In the genomic region with DNA sequence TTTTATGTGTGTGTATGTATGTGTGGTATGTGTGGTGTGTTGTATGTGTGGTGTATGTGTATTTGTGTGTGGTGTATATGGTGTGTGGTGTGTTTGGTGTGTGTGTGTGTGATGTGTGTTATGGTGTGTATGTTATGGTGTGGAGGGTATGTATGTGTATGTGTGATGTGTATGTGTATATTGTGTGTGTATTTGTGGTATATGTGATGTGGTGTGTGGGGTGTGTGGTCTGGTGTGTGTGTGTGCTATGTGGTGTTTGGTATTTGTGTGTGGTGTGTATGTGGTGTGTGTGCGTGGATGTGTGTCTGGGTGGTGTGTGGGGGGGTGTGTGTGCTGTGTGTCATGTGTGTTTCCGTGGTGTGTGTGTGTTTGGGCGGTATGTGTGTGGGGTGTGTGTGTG, we compare ENCODE assay signal across 1 cellular context.
A peak's percentile ranks its signal among the peaks of the same experiment; 100 is the strongest.
TF ChIP-seq lines count a peak whose summit lies in the region.

No MANE protein-coding gene starts in this region.

TF ChIP-seq in K562, 482 proteins besides CTCF, POLR2A, EP300 and RAD21 (continued from another document):
- TF ChIP-seq, protein P1, sequence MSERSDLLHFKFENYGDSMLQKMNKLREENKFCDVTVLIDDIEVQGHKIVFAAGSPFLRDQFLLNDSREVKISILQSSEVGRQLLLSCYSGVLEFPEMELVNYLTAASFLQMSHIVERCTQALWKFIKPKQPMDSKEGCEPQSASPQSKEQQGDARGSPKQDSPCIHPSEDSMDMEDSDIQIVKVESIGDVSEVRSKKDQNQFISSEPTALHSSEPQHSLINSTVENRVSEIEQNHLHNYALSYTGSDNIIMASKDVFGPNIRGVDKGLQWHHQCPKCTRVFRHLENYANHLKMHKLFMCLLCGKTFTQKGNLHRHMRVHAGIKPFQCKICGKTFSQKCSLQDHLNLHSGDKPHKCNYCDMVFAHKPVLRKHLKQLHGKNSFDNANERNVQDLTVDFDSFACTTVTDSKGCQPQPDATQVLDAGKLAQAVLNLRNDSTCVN (CRISPR knock-in tag; IDR thresholded peaks at IDR 0.05), result 0 out of 2 replicates have a peak, but pooled peaks have one; percentile 82
- TF ChIP-seq POLR2B (IDR thresholded peaks at IDR 0.05; ENCODE audit: low read depth, partially characterized antibody) (peak; percentile 22), ARID1B (IDR thresholded peaks at IDR 0.05) (no peak), ZNF239 (CRISPR knock-in tag; IDR thresholded peaks at IDR 0.05) (no peak), PTBP1 (IDR thresholded peaks at IDR 0.05; ENCODE audit: low read depth, low read length) (no peak), ZNF445 (CRISPR knock-in tag; IDR thresholded peaks at IDR 0.05; ENCODE audit: low read depth) (no peak), ZNF431 (CRISPR knock-in tag; IDR thresholded peaks at IDR 0.05) (no peak), TARDBP (IDR thresholded peaks at IDR 0.05) (0 out of 2 replicates have a peak, but pooled peaks have one; percentile 42), HNRNPH1 (optimal IDR thresholded peaks at IDR 0.05; ENCODE audit: low read depth, low read length) (no peak), ZNF766 (CRISPR knock-in tag; conservative IDR thresholded peaks at IDR 0.05) (no peak), HDAC1 (IDR thresholded peaks at IDR 0.05) (no peak), JUNB (CRISPR knock-in tag; conservative IDR thresholded peaks at IDR 0.05) (no peak), FOXM1 (IDR thresholded peaks at IDR 0.05; ENCODE audit: low read depth) (no peak), FOXM1 (CRISPR knock-in tag; IDR thresholded peaks at IDR 0.05; ENCODE audit: low read depth) (no peak), OTX1 (CRISPR knock-in tag; IDR thresholded peaks at IDR 0.05) (0 out of 2 replicates have a peak, but pooled peaks have one; percentile 12), ELF4 (CRISPR knock-in tag; IDR thresholded peaks at IDR 0.05) (peak; percentile 88), KDM4B (IDR thresholded peaks at IDR 0.05; ENCODE audit: borderline replicate concordance in 2 of 2, low read depth in 1 of 2) (no peak), CXXC5 (CRISPR knock-in tag; IDR thresholded peaks at IDR 0.05) (no peak), TAF7 (tag; IDR thresholded peaks at IDR 0.05) (no peak), CBFA2T2 (conservative IDR thresholded peaks at IDR 0.05) (no peak), ZNF589 (CRISPR knock-in tag; IDR thresholded peaks at IDR 0.05; ENCODE audit: low read depth) (no peak), HNRNPL (IDR thresholded peaks at IDR 0.05; ENCODE audit: low read depth, low read length) (no peak), CREM (IDR thresholded peaks at IDR 0.05; ENCODE audit: low read depth) (no peak), RFX1 (IDR thresholded peaks at IDR 0.05) (no peak), ZNF282 (CRISPR knock-in tag; IDR thresholded peaks at IDR 0.05) (no peak), SMARCA5 (IDR thresholded peaks at IDR 0.05) (0 out of 2 replicates have a peak, but pooled peaks have one; percentile 35), RFX5 (IDR thresholded peaks at IDR 0.05; ENCODE audit: low read depth, low read length) (no peak), PHB (CRISPR knock-in tag; IDR thresholded peaks at IDR 0.05) (no peak), NR1H2 (CRISPR knock-in tag; IDR thresholded peaks at IDR 0.05) (no peak), SMC3 (conservative IDR thresholded peaks at IDR 0.05; ENCODE audit: insufficient read depth, low read depth, low read length) (no peak), TSC22D4 (tag; IDR thresholded peaks at IDR 0.05) (peak; percentile 95; the same call in 1 of the 2 replicates), SMARCB1 (IDR thresholded peaks at IDR 0.05; ENCODE audit: insufficient read length, low read depth) (no peak), SIRT6 (IDR thresholded peaks at IDR 0.05; ENCODE audit: low read depth, low read length) (no peak)
- TF ChIP-seq, protein P2, sequence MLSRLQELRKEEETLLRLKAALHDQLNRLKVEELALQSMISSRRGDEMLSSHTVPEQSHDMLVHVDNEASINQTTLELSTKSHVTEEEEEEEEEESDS (CRISPR knock-in tag; IDR thresholded peaks at IDR 0.05), result no peak
- TF ChIP-seq, protein P3, sequence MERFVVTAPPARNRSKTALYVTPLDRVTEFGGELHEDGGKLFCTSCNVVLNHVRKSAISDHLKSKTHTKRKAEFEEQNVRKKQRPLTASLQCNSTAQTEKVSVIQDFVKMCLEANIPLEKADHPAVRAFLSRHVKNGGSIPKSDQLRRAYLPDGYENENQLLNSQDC (CRISPR knock-in tag; IDR thresholded peaks at IDR 0.05), result no peak
- TF ChIP-seq, protein P4, sequence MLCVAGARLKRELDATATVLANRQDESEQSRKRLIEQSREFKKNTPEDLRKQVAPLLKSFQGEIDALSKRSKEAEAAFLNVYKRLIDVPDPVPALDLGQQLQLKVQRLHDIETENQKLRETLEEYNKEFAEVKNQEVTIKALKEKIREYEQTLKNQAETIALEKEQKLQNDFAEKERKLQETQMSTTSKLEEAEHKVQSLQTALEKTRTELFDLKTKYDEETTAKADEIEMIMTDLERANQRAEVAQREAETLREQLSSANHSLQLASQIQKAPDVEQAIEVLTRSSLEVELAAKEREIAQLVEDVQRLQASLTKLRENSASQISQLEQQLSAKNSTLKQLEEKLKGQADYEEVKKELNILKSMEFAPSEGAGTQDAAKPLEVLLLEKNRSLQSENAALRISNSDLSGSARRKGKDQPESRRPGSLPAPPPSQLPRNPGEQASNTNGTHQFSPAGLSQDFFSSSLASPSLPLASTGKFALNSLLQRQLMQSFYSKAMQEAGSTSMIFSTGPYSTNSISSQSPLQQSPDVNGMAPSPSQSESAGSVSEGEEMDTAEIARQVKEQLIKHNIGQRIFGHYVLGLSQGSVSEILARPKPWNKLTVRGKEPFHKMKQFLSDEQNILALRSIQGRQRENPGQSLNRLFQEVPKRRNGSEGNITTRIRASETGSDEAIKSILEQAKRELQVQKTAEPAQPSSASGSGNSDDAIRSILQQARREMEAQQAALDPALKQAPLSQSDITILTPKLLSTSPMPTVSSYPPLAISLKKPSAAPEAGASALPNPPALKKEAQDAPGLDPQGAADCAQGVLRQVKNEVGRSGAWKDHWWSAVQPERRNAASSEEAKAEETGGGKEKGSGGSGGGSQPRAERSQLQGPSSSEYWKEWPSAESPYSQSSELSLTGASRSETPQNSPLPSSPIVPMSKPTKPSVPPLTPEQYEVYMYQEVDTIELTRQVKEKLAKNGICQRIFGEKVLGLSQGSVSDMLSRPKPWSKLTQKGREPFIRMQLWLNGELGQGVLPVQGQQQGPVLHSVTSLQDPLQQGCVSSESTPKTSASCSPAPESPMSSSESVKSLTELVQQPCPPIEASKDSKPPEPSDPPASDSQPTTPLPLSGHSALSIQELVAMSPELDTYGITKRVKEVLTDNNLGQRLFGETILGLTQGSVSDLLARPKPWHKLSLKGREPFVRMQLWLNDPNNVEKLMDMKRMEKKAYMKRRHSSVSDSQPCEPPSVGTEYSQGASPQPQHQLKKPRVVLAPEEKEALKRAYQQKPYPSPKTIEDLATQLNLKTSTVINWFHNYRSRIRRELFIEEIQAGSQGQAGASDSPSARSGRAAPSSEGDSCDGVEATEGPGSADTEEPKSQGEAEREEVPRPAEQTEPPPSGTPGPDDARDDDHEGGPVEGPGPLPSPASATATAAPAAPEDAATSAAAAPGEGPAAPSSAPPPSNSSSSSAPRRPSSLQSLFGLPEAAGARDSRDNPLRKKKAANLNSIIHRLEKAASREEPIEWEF (CRISPR knock-in tag; IDR thresholded peaks at IDR 0.05), result no peak
- TF ChIP-seq, protein P5, sequence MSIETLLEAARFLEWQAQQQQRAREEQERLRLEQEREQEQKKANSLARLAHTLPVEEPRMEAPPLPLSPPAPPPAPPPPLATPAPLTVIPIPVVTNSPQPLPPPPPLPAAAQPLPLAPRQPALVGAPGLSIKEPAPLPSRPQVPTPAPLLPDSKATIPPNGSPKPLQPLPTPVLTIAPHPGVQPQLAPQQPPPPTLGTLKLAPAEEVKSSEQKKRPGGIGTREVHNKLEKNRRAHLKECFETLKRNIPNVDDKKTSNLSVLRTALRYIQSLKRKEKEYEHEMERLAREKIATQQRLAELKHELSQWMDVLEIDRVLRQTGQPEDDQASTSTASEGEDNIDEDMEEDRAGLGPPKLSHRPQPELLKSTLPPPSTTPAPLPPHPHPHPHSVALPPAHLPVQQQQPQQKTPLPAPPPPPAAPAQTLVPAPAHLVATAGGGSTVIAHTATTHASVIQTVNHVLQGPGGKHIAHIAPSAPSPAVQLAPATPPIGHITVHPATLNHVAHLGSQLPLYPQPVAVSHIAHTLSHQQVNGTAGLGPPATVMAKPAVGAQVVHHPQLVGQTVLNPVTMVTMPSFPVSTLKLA (conservative IDR thresholded peaks at IDR 0.05), result no peak
- TF ChIP-seq, protein P6, sequence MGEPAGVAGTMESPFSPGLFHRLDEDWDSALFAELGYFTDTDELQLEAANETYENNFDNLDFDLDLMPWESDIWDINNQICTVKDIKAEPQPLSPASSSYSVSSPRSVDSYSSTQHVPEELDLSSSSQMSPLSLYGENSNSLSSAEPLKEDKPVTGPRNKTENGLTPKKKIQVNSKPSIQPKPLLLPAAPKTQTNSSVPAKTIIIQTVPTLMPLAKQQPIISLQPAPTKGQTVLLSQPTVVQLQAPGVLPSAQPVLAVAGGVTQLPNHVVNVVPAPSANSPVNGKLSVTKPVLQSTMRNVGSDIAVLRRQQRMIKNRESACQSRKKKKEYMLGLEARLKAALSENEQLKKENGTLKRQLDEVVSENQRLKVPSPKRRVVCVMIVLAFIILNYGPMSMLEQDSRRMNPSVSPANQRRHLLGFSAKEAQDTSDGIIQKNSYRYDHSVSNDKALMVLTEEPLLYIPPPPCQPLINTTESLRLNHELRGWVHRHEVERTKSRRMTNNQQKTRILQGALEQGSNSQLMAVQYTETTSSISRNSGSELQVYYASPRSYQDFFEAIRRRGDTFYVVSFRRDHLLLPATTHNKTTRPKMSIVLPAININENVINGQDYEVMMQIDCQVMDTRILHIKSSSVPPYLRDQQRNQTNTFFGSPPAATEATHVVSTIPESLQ (CRISPR knock-in tag; IDR thresholded peaks at IDR 0.05), result no peak
- TF ChIP-seq, protein P7, sequence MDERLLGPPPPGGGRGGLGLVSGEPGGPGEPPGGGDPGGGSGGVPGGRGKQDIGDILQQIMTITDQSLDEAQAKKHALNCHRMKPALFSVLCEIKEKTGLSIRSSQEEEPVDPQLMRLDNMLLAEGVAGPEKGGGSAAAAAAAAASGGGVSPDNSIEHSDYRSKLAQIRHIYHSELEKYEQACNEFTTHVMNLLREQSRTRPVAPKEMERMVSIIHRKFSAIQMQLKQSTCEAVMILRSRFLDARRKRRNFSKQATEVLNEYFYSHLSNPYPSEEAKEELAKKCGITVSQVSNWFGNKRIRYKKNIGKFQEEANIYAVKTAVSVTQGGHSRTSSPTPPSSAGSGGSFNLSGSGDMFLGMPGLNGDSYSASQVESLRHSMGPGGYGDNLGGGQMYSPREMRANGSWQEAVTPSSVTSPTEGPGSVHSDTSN (CRISPR knock-in tag; IDR thresholded peaks at IDR 0.05; ENCODE audit: low read depth), result no peak
- TF ChIP-seq, protein P7 (tag; conservative IDR thresholded peaks at IDR 0.05; ENCODE audit: low read depth), result no peak
